23 cellular contexts compared by ENCODE assay signal in the genomic region with DNA sequence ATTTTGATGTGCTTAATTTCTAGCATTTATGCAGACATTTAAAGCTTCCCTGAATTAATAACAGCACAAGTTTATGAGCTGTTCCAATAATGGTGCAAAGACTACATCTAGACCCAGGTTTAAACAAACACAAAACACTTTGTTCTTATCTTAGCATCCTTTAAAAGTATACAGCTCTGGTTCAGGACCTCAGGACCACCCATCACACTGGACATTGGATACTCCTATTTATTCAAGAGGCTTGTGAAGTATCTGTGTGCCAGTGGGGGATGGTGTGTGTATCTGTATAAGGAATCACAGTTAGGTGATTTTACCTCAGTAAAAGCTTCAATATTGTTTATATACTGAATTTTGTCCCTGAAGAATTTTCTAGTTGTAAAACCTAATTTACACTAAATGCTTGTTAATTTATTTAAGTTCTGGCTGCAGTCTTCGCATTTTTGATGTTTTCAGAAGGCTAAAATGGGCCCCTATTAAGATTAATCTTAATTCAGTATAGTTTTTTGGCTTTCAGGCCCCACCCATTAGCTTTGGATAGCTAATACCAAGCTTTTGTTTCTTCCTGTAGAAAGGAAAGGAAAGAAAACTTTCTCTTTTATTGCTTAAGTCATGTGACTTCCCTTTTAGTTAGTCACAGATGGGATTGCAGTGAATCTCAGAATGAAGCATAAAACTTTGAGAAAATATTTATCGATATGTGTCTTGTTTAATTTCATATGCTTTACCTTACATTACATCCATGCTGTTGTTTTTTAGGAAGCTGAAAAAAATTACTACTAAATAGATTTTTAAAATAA. TPM values are rescaled to one million over a fixed set of nuclear protein-coding genes. Genes with fewer than 3 reads are reported as not detected.
A peak's percentile ranks its signal among the peaks of the same experiment; 100 is the strongest.
DNase-seq lines count a peak whose midpoint lies in the region; ATAC-seq, FAIRE-seq and TF ChIP-seq lines count a peak whose summit lies in the region.
"Had no signal": no experiment of that assay in that cellular context is flagged by ENCODE, and none has a peak within 500 bp of the region (broad histone marks: within the 10 kb centered on the region; RNA-seq: fewer than 3 reads in every experiment).

No MANE protein-coding gene starts in this region.

- FAIRE-seq in astrocyte (lab: Jason Lieb, UNC): no peak
- FAIRE-seq: endometrium had no signal

- H3K36me3 Mint-ChIP-seq in GM23338 (ENCODE audit: low read depth): peaks cover 22% of the 10 kb centered on the region; the same call in 2 of the 3 replicates
- no peaks in the 10 kb centered on the region for H3K36me3 Mint-ChIP-seq in astrocyte (ENCODE audit: low read depth, unreplicated experiment)
- H3K36me3 Mint-ChIP-seq in mesothelial cell of epicardium: peaks cover 2% of the 10 kb centered on the region
- no peaks in the 10 kb centered on the region for H3K36me3 Mint-ChIP-seq in activated CD4-positive, alpha-beta T cell treated with anti-CD3 and anti-CD28 coated beads, Interleukin-2, amount 10 ng/mL, durations not matched to agents 24 days and 14 days (ENCODE audit: low read depth)

- H3K27me3 ChIP-seq in GM23338 (ENCODE audit: insufficient read depth) (no peaks in the 10 kb centered on the region), astrocyte (ENCODE audit: insufficient read depth, low read length) (no peaks in the 10 kb centered on the region)
- H3K27me3 ChIP-seq: gastrocnemius medialis, tibial nerve had no signal

- H3K9me3 ChIP-seq in astrocyte (ENCODE audit: insufficient read depth, low read depth, low read length): no peaks in the 10 kb centered on the region
- H3K9me3 ChIP-seq: gastrocnemius medialis, tibial nerve had no signal

- H3F3A ChIP-seq in GM23338 (replicated peaks; ENCODE audit: low read depth): no peaks in the 10 kb centered on the region

- TF ChIP-seq CTCF in GM23338 (conservative IDR thresholded peaks at IDR 0.05; ENCODE audit: low read depth in 2 of 2): no peak
- TF ChIP-seq CTCF in astrocyte (IDR thresholded peaks at IDR 0.05; ENCODE audit: insufficient read depth, low read depth, low read length): no peak
- no peak for TF ChIP-seq CTCF in mesothelial cell of epicardium (IDR thresholded peaks at IDR 0.05; ENCODE audit: unreplicated experiment)
- TF ChIP-seq CTCF in GM13976 (IDR thresholded peaks at IDR 0.05; ENCODE audit: borderline replicate concordance, control extremely low read depth, extremely low read depth, insufficient read depth, missing control alignments): no peak

- H3K4me1 ChIP-seq in GM23338 (ENCODE audit: insufficient read depth) (peaks cover 57% of the 10 kb centered on the region), astrocyte (ENCODE audit: insufficient read depth, low read length) (no peaks in the 10 kb centered on the region)
- H3K4me1 ChIP-seq: gastrocnemius medialis, tibial nerve had no signal

- DNase-seq in GM23338 (ENCODE audit: low spot score) (no peak), Kasumi-1 (lab: John Stamatoyannopoulos, UW) (peak; percentile 15 to 17), astrocyte (ENCODE audit: low read depth) (no peak), mesothelial cell of epicardium (ENCODE audit: low spot score in 2 of 2, unreplicated experiment in 2 of 2) (no peak), DMS153 (lab: John Stamatoyannopoulos, UW) (no peak), GM13976 (ENCODE audit: low spot score) (no peak)
- no peak for DNase-seq in activated CD4-positive, alpha-beta T cell treated with anti-CD3 and anti-CD28 coated beads, Interleukin-2, amount 10 ng/mL, durations not matched to agents 24 days and 14 days
- DNase-seq in stimulated activated CD4-positive, alpha-beta T cell treated with anti-CD3 and anti-CD28 coated beads, Interleukin-4, amount 100 ng/mL, for 4 hours: no peak
- DNase-seq: activated CD4-positive, alpha-beta T cell treated with anti-CD3 and anti-CD28 coated beads for 48 hours; activated CD8-positive, alpha-beta memory T cell treated with anti-CD3 and anti-CD28 coated beads, Interleukin-2, amount 50 U/mL, for 48 hours; activated naive CD4-positive, alpha-beta T cell; aorta; Calu3; gastrocnemius medialis; GOT3; NCI-H187; NCI-H446; T1000 had no signal

- H2AFZ ChIP-seq in GM23338 (no peak overlapping the region), astrocyte (ENCODE audit: low read depth, low read length) (no peak overlapping the region)

- H3K4me3 Mint-ChIP-seq in GM23338 (peak overlapping the region; percentile 61; the same call in 2 of the 3 replicates), astrocyte (ENCODE audit: unreplicated experiment) (no peak overlapping the region), mesothelial cell of epicardium (no peak overlapping the region)
- H3K4me3 Mint-ChIP-seq in activated CD4-positive, alpha-beta T cell treated with anti-CD3 and anti-CD28 coated beads, Interleukin-2, amount 10 ng/mL, durations not matched to agents 24 days and 14 days: no peak overlapping the region

- intact Hi-C loops in activated CD4-positive, alpha-beta T cell treated with anti-CD3 and anti-CD28 coated beads, Interleukin-2, amount 10 ng/mL, durations not matched to agents 24 days and 14 days (cut with micrococcal nuclease): no loop called here

- H3K27me3 Mint-ChIP-seq in GM23338 (ENCODE audit: insufficient read depth, low read depth, poor library complexity) (no peaks in the 10 kb centered on the region), astrocyte (ENCODE audit: low read depth, unreplicated experiment) (no peaks in the 10 kb centered on the region), mesothelial cell of epicardium (ENCODE audit: low read depth) (no peaks in the 10 kb centered on the region)
- H3K27me3 Mint-ChIP-seq in activated CD4-positive, alpha-beta T cell treated with anti-CD3 and anti-CD28 coated beads, Interleukin-2, amount 10 ng/mL, durations not matched to agents 24 days and 14 days: peaks cover 2% of the 10 kb centered on the region

- peak overlapping the region; percentile 63 for H3K4me2 ChIP-seq in GM23338
- H3K4me2 ChIP-seq in astrocyte (ENCODE audit: low read length): no peak overlapping the region

- H3K27ac ChIP-seq in GM23338 (ENCODE audit: low read depth) (peak overlapping the region; percentile 73), astrocyte (ENCODE audit: low read depth, low read length) (no peak overlapping the region)
- H3K27ac ChIP-seq: gastrocnemius medialis, tibial nerve had no signal

- H3K9me3 Mint-ChIP-seq in GM23338: no peaks in the 10 kb centered on the region
- H3K9me3 Mint-ChIP-seq in astrocyte (ENCODE audit: unreplicated experiment): no peaks in the 10 kb centered on the region
- H3K9me3 Mint-ChIP-seq in mesothelial cell of epicardium: no peaks in the 10 kb centered on the region
- no peaks in the 10 kb centered on the region for H3K9me3 Mint-ChIP-seq in activated CD4-positive, alpha-beta T cell treated with anti-CD3 and anti-CD28 coated beads, Interleukin-2, amount 10 ng/mL, durations not matched to agents 24 days and 14 days

- 0 out of 2 replicates have a peak, but pooled peaks cover 3% of the 10 kb centered on the region for H3K36me3 ChIP-seq in GM23338 (ENCODE audit: insufficient read depth)
- no peaks in the 10 kb centered on the region for H3K36me3 ChIP-seq in astrocyte (ENCODE audit: insufficient read depth, low read length)
- H3K36me3 ChIP-seq: gastrocnemius medialis, tibial nerve had no signal

- no peaks in the 10 kb centered on the region for H3K9me2 ChIP-seq in GM23338 (ENCODE audit: insufficient read depth)

- H3K4me3 ChIP-seq in GM23338 (peak overlapping the region; percentile 24; the same call in 1 of the 2 replicates), astrocyte (ENCODE audit: insufficient read depth, low read depth, low read length) (no peak overlapping the region)
- H3K4me3 ChIP-seq: gastrocnemius medialis, tibial nerve had no signal

- H4K20me1 ChIP-seq in GM23338 (replicated peaks; ENCODE audit: insufficient read depth) (no peaks in the 10 kb centered on the region), astrocyte (ENCODE audit: insufficient read depth, low read length) (no peaks in the 10 kb centered on the region)

- H3K27ac Mint-ChIP-seq in GM23338 (peak overlapping the region; percentile 83), astrocyte (ENCODE audit: unreplicated experiment) (peak overlapping the region; percentile 58), mesothelial cell of epicardium (peak overlapping the region; percentile 67)
- H3K27ac Mint-ChIP-seq in activated CD4-positive, alpha-beta T cell treated with anti-CD3 and anti-CD28 coated beads, Interleukin-2, amount 10 ng/mL, durations not matched to agents 24 days and 14 days: no peak overlapping the region

- H3K79me2 ChIP-seq in GM23338 (replicated peaks; ENCODE audit: insufficient read depth) (peaks cover 97% of the 10 kb centered on the region), astrocyte (ENCODE audit: insufficient read depth, low read length) (no peaks in the 10 kb centered on the region)

- peak; percentile 45; the same call in 2 of the 3 replicates for ATAC-seq in GM23338
- ATAC-seq: gastrocnemius medialis had no signal

- no peak overlapping the region for H3K9ac ChIP-seq in astrocyte (ENCODE audit: low read length)

- H3K4me1 Mint-ChIP-seq in GM23338 (peaks cover 33% of the 10 kb centered on the region), astrocyte (ENCODE audit: low read depth, unreplicated experiment) (peaks cover 18% of the 10 kb centered on the region), mesothelial cell of epicardium (peaks cover 26% of the 10 kb centered on the region)
- H3K4me1 Mint-ChIP-seq in activated CD4-positive, alpha-beta T cell treated with anti-CD3 and anti-CD28 coated beads, Interleukin-2, amount 10 ng/mL, durations not matched to agents 24 days and 14 days: no peaks in the 10 kb centered on the region

- in situ Hi-C loops in GM13976 (cut with MboI; ENCODE audit: low sequenced_read_pairs, unreplicated experiment): no loop called here

RNA-seq across cellular contexts. Expression of gene LIN28B, which starts 13.1 kb away (rescaled TPM):
- 96.4 and 99.2 TPM in 2 replicates for total RNA-seq in GM23338 (2014; rRNA removed; shearing (Covaris generic))
- polyA plus RNA-seq in GM23338 (2016; fragmentation: Nextera tagmentation; extraction: Ambion mirVana): 28.9 and 35.3 TPM in 2 replicates
- 24.1 and 29.0 TPM in 2 replicates for total RNA-seq in astrocyte
- total RNA-seq in mesothelial cell of epicardium: 18.1 to 19.7 TPM (median 19.3 TPM) in 3 replicates
- total RNA-seq in activated CD4-positive, alpha-beta T cell treated with anti-CD3 and anti-CD28 coated beads, Interleukin-2, amount 10 ng/mL, durations not matched to agents 24 days and 14 days: not detected in 2 replicates
- total RNA-seq: aorta, Calu3, gastrocnemius medialis, myocyte, posterior vena cava, tibial nerve had no signal
- polyA plus RNA-seq: aorta, liver had no signal

Comparison
In these comparisons a context has a peak if more than half of its experiments do, and no peak if none do; other contexts are left out.
1. DNase-seq: peak in Kasumi-1 (2 of 2); none in GM23338 (single experiment), astrocyte (single experiment), mesothelial cell of epicardium (0 of 2), activated CD4-positive, alpha-beta T cell treated with anti-CD3 and anti-CD28 coated beads, Interleukin-2, amount 10 ng/mL, durations not matched to agents 24 days and 14 days (single experiment), DMS153 (single experiment), GM13976 (single experiment) and stimulated activated CD4-positive, alpha-beta T cell treated with anti-CD3 and anti-CD28 coated beads, Interleukin-4, amount 100 ng/mL, for 4 hours (0 of 2).
2. RNA of gene LIN28B, which starts 13.1 kb away (total RNA-seq): 96.4 to 99.2 TPM in GM23338, 24.1 to 29.0 TPM in astrocyte and 18.1 to 19.7 TPM in mesothelial cell of epicardium; not detected in activated CD4-positive, alpha-beta T cell treated with anti-CD3 and anti-CD28 coated beads, Interleukin-2, amount 10 ng/mL, durations not matched to agents 24 days and 14 days; every median in the first group is over 10 times any median in the second.